In genomic region chr3:123414958-123415792, GRCh38 we compare ENCODE assay signal across 19 cellular contexts. TPM values are rescaled to one million over a fixed set of nuclear protein-coding genes. Genes with fewer than 3 reads are reported as not detected.
A peak's percentile ranks its signal among the peaks of the same experiment; 100 is the strongest.
DNase-seq lines count a peak whose midpoint lies in the region; ATAC-seq, FAIRE-seq and TF ChIP-seq lines count a peak whose summit lies in the region.
"Had no signal": no experiment of that assay in that cellular context is flagged by ENCODE, and none has a peak within 500 bp of the region (broad histone marks: within the 10 kb centered on the region; RNA-seq: fewer than 3 reads in every experiment).

No MANE protein-coding gene starts in this region.

- TF ChIP-seq EP300 in HepG2 (IDR thresholded peaks at IDR 0.05; ENCODE audit: low read depth in 2 of 2, low read length in 2 of 2) (no peak), HepG2 (CRISPR knock-in tag; IDR thresholded peaks at IDR 0.05; ENCODE audit: borderline replicate concordance) (no peak)

- no peaks in the 10 kb centered on the region for H4K20me1 ChIP-seq in HepG2 (ENCODE audit: insufficient read depth, low read length)

- BruUV-seq in HepG2 (replicated peaks; lab: Mats Ljungman, UMichigan): no TSS peak

- H3K36me3 Mint-ChIP-seq in WTC11: no peaks in the 10 kb centered on the region

- H3K79me2 ChIP-seq in HepG2 (ENCODE audit: insufficient read depth, low read length): no peaks in the 10 kb centered on the region

- H3K27ac ChIP-seq in cingulate gyrus (ENCODE audit: low read depth, low read length) (peak overlapping the region; percentile 39), HepG2 (ENCODE audit: extremely low read length, insufficient read depth, low read length) (no peak overlapping the region), rectal smooth muscle tissue (ENCODE audit: low read depth, low read length) (peak overlapping the region; percentile 94), vagina (peak overlapping the region; percentile 1), breast epithelium (peak overlapping the region in 1 of 2 donors; percentile 52)
- H3K27ac ChIP-seq: SJSA1 had no signal

- no peak overlapping the region for H3K4me3 Mint-ChIP-seq in WTC11
- H3K4me3 Mint-ChIP-seq: HFFc6 had no signal

- peaks cover 18% of the 10 kb centered on the region for H3K4me1 Mint-ChIP-seq in WTC11

- no peak for FAIRE-seq in HepG2 (lab: Jason Lieb, UNC)

- H3K36me3 ChIP-seq in HepG2 (replicated peaks in 1 of 2; ENCODE audit: control insufficient read depth in 1 of 2, insufficient read depth in 2 of 2, low read length in 2 of 2) (no peaks in the 10 kb centered on the region), rectal smooth muscle tissue (ENCODE audit: control insufficient read depth, insufficient read depth, low read length) (no peaks in the 10 kb centered on the region), vagina (no peaks in the 10 kb centered on the region), breast epithelium (no peaks in the 10 kb centered on the region)
- H3K36me3 ChIP-seq: SJSA1 had no signal

- CTCF ChIA-PET in HepG2 (lab: Yijun Ruan, JAX; ENCODE audit: low intra/inter-chr PET ratio, low total read pairs) (no interaction called here), WTC11 (lab: Charles Lee) (interaction anchor here (1.0 to 7.5 kb wide), 3 partner anchors 8 to 74 kb away, joined by 3 to 56 read pairs (median 26); partner anchors contain the start of gene ADCY5)

- 27% methylated on average over 11 of the region's 18 CpGs for WGBS in HepG2 (ENCODE audit: low lambda C conversion rate)

- H3K9ac ChIP-seq in HepG2 (ENCODE audit: insufficient read depth, low read depth, low read length) (no peak overlapping the region), rectal smooth muscle tissue (ENCODE audit: low read length) (no peak overlapping the region)

- intact Hi-C loops in HepG2 (cut with micrococcal nuclease; ENCODE audit: unreplicated experiment) (no loop called here), vagina (cut with DNase I) (no loop called here), breast epithelium (cut with DNase I; ENCODE audit: low total_unique reads) (loop anchor here (5.0 kb wide), 1 partner anchor 782 kb away; no protein-coding TSS in a partner anchor)

- no peak overlapping the region for H3K27ac Mint-ChIP-seq in WTC11
- H3K27ac Mint-ChIP-seq: HFFc6 had no signal

- TF ChIP-seq CTCF in HepG2 (CRISPR knock-in tag; IDR thresholded peaks at IDR 0.05) (no peak), vagina (IDR thresholded peaks at IDR 0.05) (no peak), WTC11 (IDR thresholded peaks at IDR 0.05) (no peak), breast epithelium (IDR thresholded peaks at IDR 0.05) (no peak), GM13977 (IDR thresholded peaks at IDR 0.05; ENCODE audit: extremely low read depth, insufficient read depth, missing control alignments) (no peak)

- H3K9me3 ChIP-seq in HepG2 (ENCODE audit: low read length) (no peaks in the 10 kb centered on the region), vagina (no peaks in the 10 kb centered on the region), breast epithelium (no peaks in the 10 kb centered on the region)
- H3K9me3 ChIP-seq: SJSA1 had no signal

- in situ Hi-C loops in HepG2 (cut with HindIII; ENCODE audit: extremely low pct_ligation_motif_present, low pct_unique_long_range_greater_than_20kb) (no loop called here), GM13977 (cut with MboI; ENCODE audit: low pct_unique_long_range_greater_than_20kb, low sequenced_read_pairs, unreplicated experiment) (no loop called here)

- H3K4me2 ChIP-seq in HepG2 (ENCODE audit: low read depth, low read length): no peak overlapping the region

- POLR2A ChIA-PET in HepG2 (lab: Yijun Ruan, JAX): no interaction called here
- POLR2A ChIA-PET in WTC11 (lab: Charles Lee): interaction anchor here (0.6 kb wide), 1 partner anchor 848 kb away, joined by 4 read pairs; no protein-coding TSS in a partner anchor

- TF ChIP-seq POLR2A in HepG2 (IDR thresholded peaks at IDR 0.05; ENCODE audit: insufficient read depth in 1 of 2, low read depth in 2 of 2, low read length in 2 of 2) (no peak), vagina (IDR thresholded peaks at IDR 0.05) (no peak), breast epithelium (IDR thresholded peaks at IDR 0.05) (no peak)

- TF ChIP-seq RAD21 in HepG2 (CRISPR knock-in tag; IDR thresholded peaks at IDR 0.05): no peak

- H3K4me1 ChIP-seq in HepG2 (ENCODE audit: insufficient read depth, low read length) (no peaks in the 10 kb centered on the region), rectal smooth muscle tissue (ENCODE audit: control insufficient read depth, insufficient read depth, low read length) (peaks cover 67% of the 10 kb centered on the region), vagina (peaks cover 10% of the 10 kb centered on the region), breast epithelium (no peaks in the 10 kb centered on the region)
- H3K4me1 ChIP-seq: SJSA1 had no signal

- H3K4me3 ChIP-seq in HepG2 (replicated peaks in 1 of 3; ENCODE audit: insufficient read depth in 1 of 3, low read depth in 2 of 3, low read length in 3 of 3): no peak overlapping the region
- no peak overlapping the region for H3K4me3 ChIP-seq in rectal smooth muscle tissue (ENCODE audit: low read length)
- no peak overlapping the region for H3K4me3 ChIP-seq in vagina
- H3K4me3 ChIP-seq in breast epithelium: no peak overlapping the region
- H3K4me3 ChIP-seq: SJSA1 had no signal

- H3K27me3 ChIP-seq in HepG2 (ENCODE audit: control insufficient read depth in 1 of 2, insufficient read depth in 2 of 2, low read length in 2 of 2): peaks cover 2 to 31% of the 10 kb centered on the region in 2 experiments; a peak in 3 of 5 replicates
- no peaks in the 10 kb centered on the region for H3K27me3 ChIP-seq in rectal smooth muscle tissue (ENCODE audit: control insufficient read depth, insufficient read depth, low read length)
- H3K27me3 ChIP-seq in vagina: no peaks in the 10 kb centered on the region
- no peaks in the 10 kb centered on the region for H3K27me3 ChIP-seq in breast epithelium
- H3K27me3 ChIP-seq: SJSA1 had no signal

- DNase-seq in HepG2 (ENCODE audit: low spot score): no peak
- no peak for DNase-seq in vagina (ENCODE audit: extremely low spot score in 2 of 2)
- DNase-seq in WTC11 (ENCODE audit: low spot score): no peak
- DNase-seq in breast epithelium (ENCODE audit: low spot score in 2 of 2): no peak
- DNase-seq in GM13977 (ENCODE audit: low spot score): no peak
- DNase-seq: activated effector memory CD4-positive, alpha-beta T cell treated with anti-CD3 and anti-CD28 coated beads, Interleukin-2, amount 50 U/mL, for 16 hours; AML-193; Calu3; foreskin fibroblast; HFFc6; MM.1S; NCI-H187 treated with DMSO at 0.1 percent for 48 hours; NCI-H446 treated with DMSO at 0.1 percent for 48 hours; stimulated activated naive CD8-positive, alpha-beta T cell treated with anti-CD3 and anti-CD28 coated beads, Interleukin-15, Interleukin-2, amounts not matched to agents 100 U/mL and 50 U/mL, for 24 hours had no signal

- H2AFZ ChIP-seq in HepG2 (ENCODE audit: low read length): no peak overlapping the region

- H3K9me3 Mint-ChIP-seq in WTC11: no peaks in the 10 kb centered on the region
- H3K9me3 Mint-ChIP-seq: HFFc6 had no signal

- no peaks in the 10 kb centered on the region for H3K27me3 Mint-ChIP-seq in WTC11 (ENCODE audit: low read depth)

- ATAC-seq in HepG2 (peak; percentile 29; the same call in 1 of the 3 replicates), WTC11 (no peak)
- ATAC-seq: activated CD4-positive, CD25-positive, alpha-beta regulatory T cell treated with anti-CD3 and anti-CD28 coated beads, Interleukin-2, amount 50 U/mL, for 24 hours; left lobe of liver; stimulated activated naive CD8-positive, alpha-beta T cell treated with anti-CD3 and anti-CD28 coated beads, Interleukin-15, Interleukin-2, amounts not matched to agents 100 U/mL and 50 U/mL, for 24 hours had no signal

TF ChIP-seq in WTC11, 78 proteins besides CTCF, POLR2A, EP300 and RAD21 (continues in another document):
- TF ChIP-seq ZNF138 (CRISPR knock-in tag; conservative IDR thresholded peaks at IDR 0.05) (no peak), ZNF396 (CRISPR knock-in tag; IDR thresholded peaks at IDR 0.05; ENCODE audit: borderline replicate concordance) (no peak)
- TF ChIP-seq, protein P1, sequence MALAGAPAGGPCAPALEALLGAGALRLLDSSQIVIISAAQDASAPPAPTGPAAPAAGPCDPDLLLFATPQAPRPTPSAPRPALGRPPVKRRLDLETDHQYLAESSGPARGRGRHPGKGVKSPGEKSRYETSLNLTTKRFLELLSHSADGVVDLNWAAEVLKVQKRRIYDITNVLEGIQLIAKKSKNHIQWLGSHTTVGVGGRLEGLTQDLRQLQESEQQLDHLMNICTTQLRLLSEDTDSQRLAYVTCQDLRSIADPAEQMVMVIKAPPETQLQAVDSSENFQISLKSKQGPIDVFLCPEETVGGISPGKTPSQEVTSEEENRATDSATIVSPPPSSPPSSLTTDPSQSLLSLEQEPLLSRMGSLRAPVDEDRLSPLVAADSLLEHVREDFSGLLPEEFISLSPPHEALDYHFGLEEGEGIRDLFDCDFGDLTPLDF (CRISPR knock-in tag; IDR thresholded peaks at IDR 0.05): no peak

RNA-seq across cellular contexts. Expression of gene ADCY5, which starts 33.7 kb away (rescaled TPM):
- total RNA-seq in HepG2 (2016; rRNA removed; fragmentation: Illumina TruSeq; extraction: Trizol): not detected in 2 replicates
- not detected in 2 replicates for total RNA-seq in HepG2 (2016; cell fraction: cytosol; rRNA removed; fragmentation: Illumina TruSeq; extraction: Trizol; ENCODE audit: low read depth)
- total RNA-seq in HepG2 (2016; cell fraction: insoluble cytoplasmic fraction; rRNA removed; fragmentation: Illumina TruSeq; extraction: Trizol): not detected in 2 replicates
- total RNA-seq in HepG2 (2016; cell fraction: membrane; rRNA removed; fragmentation: Illumina TruSeq; extraction: Trizol): not detected in 2 replicates
- total RNA-seq in HepG2 (2016; cell fraction: nucleus; rRNA removed; fragmentation: Illumina TruSeq; extraction: Trizol): not detected in 2 replicates
- not detected in 2 replicates for polyA plus RNA-seq in HepG2 (2011; rRNA removed)
- not detected in 2 replicates for polyA plus RNA-seq in HepG2 (2011; cell fraction: cytosol; rRNA removed)
- 0.12 TPM in 1 of 2 replicates, not detected in the other for polyA plus RNA-seq in HepG2 (2011; cell fraction: nucleus; rRNA removed)
- polyA plus RNA-seq in HepG2 (2012): 0.04 and 0.05 TPM in 2 replicates
- polyA plus RNA-seq in HepG2 (2016; cell fraction: cytosol; fragmentation: Illumina TruSeq; extraction: Trizol; ENCODE audit: low read depth): not detected in 2 replicates
- 0.17 TPM in 1 of 2 replicates, not detected in the other for polyA plus RNA-seq in HepG2 (2016; cell fraction: insoluble cytoplasmic fraction; fragmentation: Illumina TruSeq; extraction: Trizol; ENCODE audit: low read depth)
- polyA plus RNA-seq in HepG2 (2016; cell fraction: membrane; fragmentation: Illumina TruSeq; extraction: Trizol; ENCODE audit: low read depth): not detected in 2 replicates
- polyA plus RNA-seq in HepG2 (2016; cell fraction: nucleus; fragmentation: Illumina TruSeq; extraction: Trizol; ENCODE audit: insufficient read depth, low read depth): not detected in 2 replicates
- polyA minus RNA-seq in HepG2 (2011; rRNA and poly(A)+ RNA removed; ENCODE audit: low replicate concordance): 0.82 TPM in 1 of 2 replicates, not detected in the other
- not detected in 2 replicates for polyA minus RNA-seq in HepG2 (2011; cell fraction: cytosol; rRNA and poly(A)+ RNA removed)
- polyA minus RNA-seq in HepG2 (2011; cell fraction: nucleus; rRNA and poly(A)+ RNA removed): not detected in 2 replicates
- 16.7 TPM for total RNA-seq in vagina
- 23.5 to 28.6 TPM (median 26.8 TPM) in 3 replicates for total RNA-seq in WTC11 (2021)
- total RNA-seq in breast epithelium: 10 to 100 TPM; 10.1 to 32.5 (median 11.5) TPM

Comparison
In these comparisons a context has a peak if more than half of its experiments do, and no peak if none do; other contexts are left out.
1. RNA of gene ADCY5, which starts 33.7 kb away (total RNA-seq): 23.5 to 28.6 TPM in WTC11, 16.7 TPM in vagina (single experiment) and 10.1 to 32.5 TPM in breast epithelium; not detected in HepG2; every median in the first group is over 10 times any median in the second.